20 cellular contexts compared by ENCODE assay signal in the genomic region with DNA sequence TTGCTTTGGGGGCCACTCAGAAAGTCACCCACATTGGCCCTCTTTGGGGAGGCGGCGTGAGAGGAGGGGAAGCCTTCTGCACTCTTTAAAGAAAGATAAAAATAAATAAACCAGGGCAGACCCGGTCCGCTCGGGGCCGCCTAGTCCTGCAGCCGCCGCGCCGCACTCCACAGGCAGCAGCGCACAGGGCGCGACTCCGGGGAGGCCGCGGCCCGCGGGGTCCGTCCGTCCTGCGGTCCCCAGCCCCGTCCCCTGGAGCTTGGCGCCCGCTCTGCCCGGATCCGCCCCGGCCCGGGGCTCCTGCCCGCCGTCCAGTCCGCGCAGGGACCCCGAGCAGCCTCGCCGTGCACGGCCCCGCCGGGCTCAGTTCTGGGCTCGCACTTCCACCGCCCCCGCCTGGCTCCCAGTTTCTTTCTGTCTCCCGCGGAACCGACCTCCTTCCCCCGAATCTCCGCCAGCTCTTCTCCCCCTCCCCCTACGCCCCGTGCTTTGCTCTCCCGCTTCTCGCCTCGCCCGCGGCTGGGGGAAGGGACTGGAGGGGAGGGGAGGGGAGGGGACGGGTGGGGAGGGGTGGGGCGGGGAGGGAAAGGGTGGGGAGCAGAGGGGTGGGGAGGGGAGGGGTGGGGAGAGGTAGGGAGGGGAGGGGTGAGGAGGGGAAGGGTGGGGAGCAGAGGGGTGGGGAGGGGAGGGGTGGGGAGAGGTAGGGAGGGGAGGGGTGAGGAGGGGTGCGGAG. TPM values are rescaled to one million over a fixed set of nuclear protein-coding genes. Genes with fewer than 3 reads are reported as not detected.
"Had no signal": no experiment of that assay in that cellular context is flagged by ENCODE, and none has a peak within 500 bp of the region (broad histone marks: within the 10 kb centered on the region; RNA-seq: fewer than 3 reads in every experiment).

No MANE protein-coding gene starts in this region.

RNA-seq across cellular contexts. Expression of gene OR2V1, which starts 33.0 kb away (rescaled TPM):
- total RNA-seq: activated B cell treated with CpG ODN at 0.5 μM for 24 hours; activated naive CD8-positive, alpha-beta T cell treated with anti-CD3 and anti-CD28 coated beads for 36 hours; adrenal gland; ascending aorta; cardiac muscle cell; colonic mucosa; dermis microvascular lymphatic vessel endothelial cell; fibroblast of lung; fibroblast of villous mesenchyme; heart left ventricle; left ventricle myocardium superior; mammary epithelial cell; mesothelial cell of epicardium; psoas muscle; smooth muscle cell; T-helper 17 cell; temporal lobe; tibial nerve; urinary bladder had no signal
- polyA plus RNA-seq: adrenal gland, cardiac muscle cell, fibroblast of lung, heart left ventricle, mammary epithelial cell, neural cell, psoas muscle, smooth muscle cell, urinary bladder had no signal

RNA-seq across cellular contexts. Expression of gene OR2V2, which starts 49.5 kb away (rescaled TPM):
- total RNA-seq: activated B cell treated with CpG ODN at 0.5 μM for 24 hours; activated naive CD8-positive, alpha-beta T cell treated with anti-CD3 and anti-CD28 coated beads for 36 hours; adrenal gland; ascending aorta; cardiac muscle cell; colonic mucosa; dermis microvascular lymphatic vessel endothelial cell; fibroblast of lung; fibroblast of villous mesenchyme; heart left ventricle; left ventricle myocardium superior; mammary epithelial cell; mesothelial cell of epicardium; psoas muscle; smooth muscle cell; T-helper 17 cell; temporal lobe; tibial nerve; urinary bladder had no signal
- polyA plus RNA-seq: adrenal gland, cardiac muscle cell, fibroblast of lung, heart left ventricle, mammary epithelial cell, neural cell, psoas muscle, smooth muscle cell, urinary bladder had no signal

RNA-seq across cellular contexts. Expression of gene BTNL9, which starts 57.9 kb away (rescaled TPM):
- total RNA-seq: cardiac muscle cell, fibroblast of lung, fibroblast of villous mesenchyme, smooth muscle cell had no signal
- polyA plus RNA-seq: cardiac muscle cell, fibroblast of lung, smooth muscle cell had no signal
